1 cellular context compared by ENCODE assay signal in genomic region chr10:57627642-57628178, GRCh38.
TF ChIP-seq lines count a peak whose summit lies in the region.

No MANE protein-coding gene starts in this region.

TF ChIP-seq in GM23338, 12 proteins besides CTCF, POLR2A, EP300 and RAD21 (continued from another document):
- TF ChIP-seq ZNF462 (CRISPR knock-in tag; IDR thresholded peaks at IDR 0.05) (peak; percentile 70), NANOG (IDR thresholded peaks at IDR 0.05; ENCODE audit: borderline replicate concordance) (peak; percentile 74; the same call in 1 of the 2 replicates), EZH2phosphoT487 (IDR thresholded peaks at IDR 0.05; ENCODE audit: unreplicated experiment) (no peak)
